In the genomic region with DNA sequence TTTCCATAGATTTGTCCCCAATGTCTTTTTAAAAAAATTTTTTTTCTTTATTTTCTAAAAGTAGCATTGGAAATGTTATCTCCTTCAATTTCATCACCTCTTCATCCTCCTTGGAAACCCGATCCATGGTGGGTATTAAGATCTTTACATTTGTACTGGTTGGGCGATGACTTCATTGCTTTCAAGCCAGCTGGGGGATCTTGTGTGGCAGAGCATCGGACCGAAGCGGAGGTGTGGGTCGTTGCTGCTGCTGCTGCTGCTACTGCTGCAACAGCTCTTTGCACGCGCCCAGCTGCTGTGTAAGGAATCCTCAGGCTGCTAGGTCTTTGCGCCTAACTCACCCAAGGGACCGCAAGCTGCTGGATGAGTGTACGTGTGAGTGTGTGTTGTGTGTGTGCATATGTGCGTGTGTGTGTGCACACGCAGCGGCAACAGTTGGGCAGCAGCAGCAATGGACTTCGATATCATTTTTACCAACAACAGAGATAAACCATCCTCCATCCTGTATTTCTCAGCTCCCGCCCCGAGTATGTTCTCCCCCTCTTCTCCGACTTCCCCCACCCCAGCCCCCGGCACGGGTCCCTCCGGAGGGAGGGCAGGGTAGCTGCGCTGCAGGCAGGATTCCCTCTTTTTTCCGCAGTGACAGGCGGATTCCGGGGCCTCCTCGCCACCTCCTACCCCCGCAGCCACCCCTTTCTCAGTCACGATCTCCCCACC, we compare ENCODE assay signal across 8 cellular contexts. TPM values are rescaled to one million over a fixed set of nuclear protein-coding genes. Genes with fewer than 3 reads are reported as not detected.
A peak's percentile ranks its signal among the peaks of the same experiment; 100 is the strongest.
DNase-seq lines count a peak whose midpoint lies in the region; ATAC-seq and TF ChIP-seq lines count a peak whose summit lies in the region.

No MANE protein-coding gene starts in this region.

- no peaks in the 10 kb centered on the region for H3K27me3 ChIP-seq in HAP-1 (ENCODE audit: low read depth)

- peaks cover 22% of the 10 kb centered on the region for H3K4me1 Mint-ChIP-seq in nephron progenitor cell

- TF ChIP-seq CTCF in fibroblast of the aortic adventitia (IDR thresholded peaks at IDR 0.05; ENCODE audit: insufficient read depth, low read length) (no peak), nephron progenitor cell (IDR thresholded peaks at IDR 0.05) (no peak)

- H3K27ac Mint-ChIP-seq in nephron progenitor cell: no peak overlapping the region

- DNase-seq in DMS79 (lab: John Stamatoyannopoulos, UW) (peak; percentile 4), HAP-1 (ENCODE audit: low spot score in 2 of 2) (peak; percentile 36 to 56), NCI-H524 (lab: John Stamatoyannopoulos, UW) (peak; percentile 76 to 93), activated T-helper 1 cell treated with Interleukin-2 at 50 U/mL for 16 hours (ENCODE audit: low read depth) (peak; percentile 0), fibroblast of the aortic adventitia (ENCODE audit: low read depth) (peak; percentile 23), nephron progenitor cell (peak; percentile 28), NCI-H1436 (lab: John Stamatoyannopoulos, UW) (no peak)

- H3K36me3 Mint-ChIP-seq in nephron progenitor cell (ENCODE audit: low read depth): no peaks in the 10 kb centered on the region

- H3K36me3 ChIP-seq in HAP-1 (replicated peaks): no peaks in the 10 kb centered on the region

- peak overlapping the region; percentile 92 for H3K4me3 ChIP-seq in HAP-1
- H3K4me3 ChIP-seq in fibroblast of the aortic adventitia (ENCODE audit: low read depth, low read length): peak overlapping the region; percentile 67

- peak overlapping the region; percentile 89 for H3K4me3 Mint-ChIP-seq in nephron progenitor cell

- no peaks in the 10 kb centered on the region for H3K9me3 ChIP-seq in HAP-1

- no peak for ATAC-seq in HG02642 (IDR thresholded peaks at IDR 0.05; ENCODE audit: poor library complexity, unreplicated experiment)

- peaks cover 20% of the 10 kb centered on the region for H3K27me3 Mint-ChIP-seq in nephron progenitor cell (ENCODE audit: low read depth, poor library complexity)

- peaks cover 40% of the 10 kb centered on the region for H3K9me3 Mint-ChIP-seq in nephron progenitor cell

- peaks cover 13% of the 10 kb centered on the region for H3K4me1 ChIP-seq in HAP-1

- in situ Hi-C loops in HAP-1 (cut with MboI; ENCODE audit: low sequenced_read_pairs): loop anchor here (10.0 kb wide), 1 partner anchor 250 kb away; a partner anchor contains a TSS

RNA-seq across cellular contexts. Expression of a gene that starts 0.8 kb away (rescaled TPM):
- 3.7 and 4.8 TPM in 2 replicates for total RNA-seq in fibroblast of the aortic adventitia (ENCODE audit: low replicate concordance)
